In genomic region chr20:41551011-41551705, GRCh38 we compare ENCODE assay signal across 18 cellular contexts.
"Had no signal": no experiment of that assay in that cellular context is flagged by ENCODE, and none has a peak within 500 bp of the region (broad histone marks: within the 10 kb centered on the region; RNA-seq: fewer than 3 reads in every experiment).

No MANE protein-coding gene starts in this region.

- H3K27me3 Mint-ChIP-seq: dendritic cell treated with granulocyte-macrophage colony-stimulating factor and Interleukin-4, amounts not matched to agents 40 ng/mL and 50 ng/mL, for 4 days; effector memory CD8-positive, alpha-beta T cell; naive thymus-derived CD4-positive, alpha-beta T cell had no signal

- H3K9me3 ChIP-seq: gastrocnemius medialis, psoas muscle had no signal

- H3K4me1 ChIP-seq: gastrocnemius medialis, psoas muscle had no signal

- ATAC-seq: effector memory CD8-positive, alpha-beta T cell; gastrocnemius medialis; heart right ventricle; naive thymus-derived CD4-positive, alpha-beta T cell; psoas muscle; sciatic nerve had no signal

- DNase-seq: effector memory CD8-positive, alpha-beta T cell; gastrocnemius medialis; heart right ventricle; hypothalamus; kidney glomerular epithelial cell; naive thymus-derived CD4-positive, alpha-beta T cell; nephron progenitor cell; psoas muscle; spleen; stimulated activated CD4-positive, alpha-beta T cell treated with anti-CD3 and anti-CD28 coated beads, Interleukin-2, amount 100 ng/mL, for 24 hours; stimulated activated CD4-positive, alpha-beta T cell treated with anti-CD3 and anti-CD28 coated beads, Interleukin-4, amount 100 ng/mL, for 4 hours; stimulated activated naive CD4-positive, alpha-beta T cell treated with Interleukin-2 at 50 U/mL for 16 hours; trophoblast cell had no signal

- H3K4me3 ChIP-seq: esophagus muscularis mucosa, gastrocnemius medialis, heart right ventricle, psoas muscle, spleen had no signal

- H3K27ac Mint-ChIP-seq: dendritic cell treated with granulocyte-macrophage colony-stimulating factor and Interleukin-4, amounts not matched to agents 40 ng/mL and 50 ng/mL, for 4 days; effector memory CD8-positive, alpha-beta T cell; naive thymus-derived CD4-positive, alpha-beta T cell; nephron progenitor cell had no signal

- H3K4me3 Mint-ChIP-seq: dendritic cell treated with granulocyte-macrophage colony-stimulating factor and Interleukin-4, amounts not matched to agents 40 ng/mL and 50 ng/mL, for 4 days; effector memory CD8-positive, alpha-beta T cell; nephron progenitor cell had no signal

- H3K27ac ChIP-seq: epithelial cell of prostate, esophagus muscularis mucosa, gastrocnemius medialis, heart right ventricle, parathyroid adenoma, psoas muscle, spleen had no signal

- H2AFZ ChIP-seq: parathyroid adenoma had no signal

- H3K27me3 ChIP-seq: esophagus muscularis mucosa, gastrocnemius medialis, heart right ventricle, spleen had no signal

- H3K4me1 Mint-ChIP-seq: nephron progenitor cell had no signal

- H3K9ac ChIP-seq: parathyroid adenoma had no signal

- H3K9me3 Mint-ChIP-seq: effector memory CD8-positive, alpha-beta T cell had no signal

- H3K36me3 ChIP-seq: gastrocnemius medialis had no signal
